18 cellular contexts compared by ENCODE assay signal in genomic region chr7:47241112-47242065, GRCh38.
DNase-seq lines count a peak whose midpoint lies in the region; ATAC-seq, FAIRE-seq and TF ChIP-seq lines count a peak whose summit lies in the region.
"Had no signal": no experiment of that assay in that cellular context is flagged by ENCODE, and none has a peak within 500 bp of the region (broad histone marks: within the 10 kb centered on the region; RNA-seq: fewer than 3 reads in every experiment).

No MANE protein-coding gene starts in this region.

- no peak for TF ChIP-seq POLR2A in HepG2 (IDR thresholded peaks at IDR 0.05; ENCODE audit: insufficient read depth in 1 of 2, low read depth in 2 of 2, low read length in 2 of 2)
- TF ChIP-seq POLR2A in endothelial cell of umbilical vein (IDR thresholded peaks at IDR 0.05; ENCODE audit: low read depth, low read length), result no peak

- H3K4ac ChIP-seq in mesenchymal stem cell (ENCODE audit: low read depth in 1 of 2, low read length in 2 of 2), result peak overlapping the region in 1 of 2 experiments; percentile 6

- POLR2A ChIA-PET in HepG2 (lab: Yijun Ruan, JAX) (no interaction called here), endothelial cell of umbilical vein (lab: Charles Lee) (interaction anchor here (0.7 kb wide), 1 partner anchor 585 kb away, joined by 4 read pairs; no protein-coding TSS in a partner anchor)

- no peaks in the 10 kb centered on the region for H4K20me1 ChIP-seq in HepG2 (ENCODE audit: insufficient read depth, low read length)
- H4K20me1 ChIP-seq in endothelial cell of umbilical vein (replicated peaks; ENCODE audit: control insufficient read depth, extremely low read depth, insufficient read depth, low read length), result no peaks in the 10 kb centered on the region

- DNase-seq in HepG2 (ENCODE audit: low spot score) (no peak), endothelial cell of umbilical vein (ENCODE audit: low read depth, low spot score) (peak; percentile 4), mesenchymal stem cell (peak; percentile 61), NCI-H1105 treated with DMSO at 0.1 percent for 48 hours (lab: John Stamatoyannopoulos, UW) (no peak), frontal cortex (ENCODE audit: low spot score in 2 of 2) (no peak)
- DNase-seq: CD4-positive, CD25-positive, alpha-beta regulatory T cell; DMS53; NCI-H1048; NCI-H345; NCI-H69 had no signal

- H3K9me3 Mint-ChIP-seq in activated T-helper 17 cell treated with anti-CD3 and anti-CD28 coated beads, Interleukin-2, amount 50 U/mL, for 72 hours, result no peaks in the 10 kb centered on the region
- H3K9me3 Mint-ChIP-seq: GM23338 had no signal

- no peaks in the 10 kb centered on the region for H3K27me3 Mint-ChIP-seq in activated T-helper 17 cell treated with anti-CD3 and anti-CD28 coated beads, Interleukin-2, amount 50 U/mL, for 72 hours

- H3K4me3 ChIP-seq in liver (ENCODE audit: low read depth in 1 of 3, low read length in 3 of 3) (no peak overlapping the region), HepG2 (replicated peaks in 1 of 3; ENCODE audit: insufficient read depth in 1 of 3, low read depth in 2 of 3, low read length in 3 of 3) (no peak overlapping the region), endothelial cell of umbilical vein (replicated peaks in 1 of 3; ENCODE audit: insufficient read depth in 1 of 3, low read depth in 1 of 3, low read length in 3 of 3) (no peak overlapping the region), mesenchymal stem cell (ENCODE audit: insufficient read depth in 1 of 2, low read depth in 1 of 2, low read length in 2 of 2) (no peak overlapping the region)
- H3K4me3 ChIP-seq: GM23338, K562 had no signal

- peak overlapping the region; percentile 33 to 79 for H2BK12ac ChIP-seq in mesenchymal stem cell (ENCODE audit: low read length in 2 of 2)

- TF ChIP-seq RAD21 in liver (IDR thresholded peaks at IDR 0.05) (no peak), HepG2 (CRISPR knock-in tag; IDR thresholded peaks at IDR 0.05) (no peak)

- no peak overlapping the region for H3K27ac Mint-ChIP-seq in activated T-helper 17 cell treated with anti-CD3 and anti-CD28 coated beads, Interleukin-2, amount 50 U/mL, for 72 hours
- H3K27ac Mint-ChIP-seq: CD4-positive, CD25-positive, alpha-beta regulatory T cell; GM23338 had no signal

- FAIRE-seq in HepG2 (lab: Jason Lieb, UNC) (no peak), endothelial cell of umbilical vein (lab: Jason Lieb, UNC) (no peak), frontal cortex (lab: Jason Lieb, UNC) (no peak)
- FAIRE-seq: G401.6, GM12892, GM19239, K562 had no signal

- H4K91ac ChIP-seq in mesenchymal stem cell (ENCODE audit: low read length), result no peak overlapping the region

- CTCF ChIA-PET in HepG2 (lab: Yijun Ruan, JAX; ENCODE audit: low intra/inter-chr PET ratio, low total read pairs) (no interaction called here), endothelial cell of umbilical vein (lab: Charles Lee) (interaction anchor here (1.0 kb wide), 1 partner anchor 13 kb away, joined by 4 read pairs; no protein-coding TSS in a partner anchor)

- no peaks in the 10 kb centered on the region for H3K36me3 ChIP-seq in liver (ENCODE audit: control insufficient read depth in 4 of 4, insufficient read depth in 3 of 4, low read depth in 1 of 4, low read length in 3 of 4)
- H3K36me3 ChIP-seq in HepG2 (replicated peaks in 1 of 2; ENCODE audit: control insufficient read depth in 1 of 2, insufficient read depth in 2 of 2, low read length in 2 of 2), result no peaks in the 10 kb centered on the region
- no peaks in the 10 kb centered on the region for H3K36me3 ChIP-seq in endothelial cell of umbilical vein (ENCODE audit: control insufficient read depth in 2 of 2, extremely low read depth in 1 of 2, insufficient read depth in 2 of 2, low read length in 2 of 2)
- H3K36me3 ChIP-seq in mesenchymal stem cell (ENCODE audit: control insufficient read depth in 1 of 2, insufficient read depth in 2 of 2, low read depth in 1 of 2, low read length in 2 of 2), result no peaks in the 10 kb centered on the region

- no peak overlapping the region for H2AFZ ChIP-seq in HepG2 (ENCODE audit: low read length)
- no peak overlapping the region for H2AFZ ChIP-seq in endothelial cell of umbilical vein (ENCODE audit: low read depth, low read length)
- no peak overlapping the region for H2AFZ ChIP-seq in mesenchymal stem cell (ENCODE audit: low read depth, low read length)
- H2AFZ ChIP-seq: GM23338 had no signal

- H2BK15ac ChIP-seq in mesenchymal stem cell (ENCODE audit: low read depth, poor library complexity, severe bottlenecking), result peak overlapping the region; percentile 31

- H4K8ac ChIP-seq in mesenchymal stem cell (ENCODE audit: low read length), result no peak overlapping the region

- H3K79me2 ChIP-seq in HepG2 (ENCODE audit: insufficient read depth, low read length), result no peaks in the 10 kb centered on the region
- no peaks in the 10 kb centered on the region for H3K79me2 ChIP-seq in endothelial cell of umbilical vein (ENCODE audit: control insufficient read depth, insufficient read depth, low read length)

- BruUV-seq in HepG2 (replicated peaks; lab: Mats Ljungman, UMichigan) (no TSS peak), endothelial cell of umbilical vein (replicated peaks; lab: Mats Ljungman, UMichigan) (no TSS peak)

- H3K27ac ChIP-seq in liver (ENCODE audit: low read depth in 1 of 2, low read length in 2 of 2) (no peak overlapping the region), HepG2 (ENCODE audit: extremely low read length, insufficient read depth, low read length) (no peak overlapping the region), endothelial cell of umbilical vein (ENCODE audit: insufficient read depth, low read depth, low read length) (no peak overlapping the region), mesenchymal stem cell (ENCODE audit: low read length, poor library complexity, severe bottlenecking) (no peak overlapping the region)

- no peak overlapping the region for H3K9ac ChIP-seq in liver (ENCODE audit: low read depth in 1 of 2, low read length in 2 of 2)
- H3K9ac ChIP-seq in HepG2 (ENCODE audit: insufficient read depth, low read depth, low read length), result no peak overlapping the region
- H3K9ac ChIP-seq in endothelial cell of umbilical vein (replicated peaks; ENCODE audit: extremely low read depth, insufficient read depth, low read length), result no peak overlapping the region
- H3K9ac ChIP-seq in mesenchymal stem cell (ENCODE audit: low read length), result no peak overlapping the region

- no peak overlapping the region for H3K14ac ChIP-seq in mesenchymal stem cell (ENCODE audit: low read length in 2 of 2)

- no peak for TF ChIP-seq CTCF in liver (IDR thresholded peaks at IDR 0.05; ENCODE audit: low read depth, low read length, missing input control)
- TF ChIP-seq CTCF in HepG2 (CRISPR knock-in tag; IDR thresholded peaks at IDR 0.05), result no peak
- TF ChIP-seq CTCF in endothelial cell of umbilical vein (IDR thresholded peaks at IDR 0.05; ENCODE audit: extremely low read depth in 1 of 2, insufficient read depth in 1 of 2, low read depth in 1 of 2, low read length in 2 of 2), result no peak

- no peak overlapping the region for H3K23ac ChIP-seq in mesenchymal stem cell (ENCODE audit: low read length in 2 of 2)

- no peaks in the 10 kb centered on the region for H3K9me3 ChIP-seq in liver (ENCODE audit: control insufficient read depth in 4 of 4, low read length in 3 of 4)
- no peaks in the 10 kb centered on the region for H3K9me3 ChIP-seq in HepG2 (ENCODE audit: low read length)
- no peaks in the 10 kb centered on the region for H3K9me3 ChIP-seq in endothelial cell of umbilical vein (replicated peaks; ENCODE audit: control insufficient read depth, insufficient read depth, low read length)
- no peaks in the 10 kb centered on the region for H3K9me3 ChIP-seq in mesenchymal stem cell (ENCODE audit: control insufficient read depth, low read length)

- H3K18ac ChIP-seq in mesenchymal stem cell (ENCODE audit: low read depth in 1 of 2, low read length in 2 of 2), result peak overlapping the region; percentile 28 to 38

- H2AK5ac ChIP-seq in mesenchymal stem cell (ENCODE audit: low read length, severe bottlenecking), result no peak overlapping the region

- no peak for TF ChIP-seq EP300 in HepG2 (IDR thresholded peaks at IDR 0.05; ENCODE audit: low read depth in 2 of 2, low read length in 2 of 2)
- no peak for TF ChIP-seq EP300 in HepG2 (CRISPR knock-in tag; IDR thresholded peaks at IDR 0.05; ENCODE audit: borderline replicate concordance)

- H3K4me2 ChIP-seq in HepG2 (ENCODE audit: low read depth, low read length), result no peak overlapping the region
- no peak overlapping the region for H3K4me2 ChIP-seq in endothelial cell of umbilical vein (ENCODE audit: insufficient read depth, low read length)
- H3K4me2 ChIP-seq in mesenchymal stem cell (ENCODE audit: low read length, poor library complexity, severe bottlenecking), result no peak overlapping the region
- H3K4me2 ChIP-seq: GM23338 had no signal

- H3K79me1 ChIP-seq in mesenchymal stem cell (replicated peaks; ENCODE audit: low read length, poor library complexity, severe bottlenecking), result no peaks in the 10 kb centered on the region

- H3K36me3 Mint-ChIP-seq in activated T-helper 17 cell treated with anti-CD3 and anti-CD28 coated beads, Interleukin-2, amount 50 U/mL, for 72 hours (ENCODE audit: low read depth), result no peaks in the 10 kb centered on the region
- H3K36me3 Mint-ChIP-seq: CD4-positive, CD25-positive, alpha-beta regulatory T cell had no signal

- no peaks in the 10 kb centered on the region for H3K4me1 Mint-ChIP-seq in activated T-helper 17 cell treated with anti-CD3 and anti-CD28 coated beads, Interleukin-2, amount 50 U/mL, for 72 hours
- H3K4me1 Mint-ChIP-seq: CD4-positive, CD25-positive, alpha-beta regulatory T cell; GM23338 had no signal

- in situ Hi-C loops in HepG2 (cut with HindIII; ENCODE audit: extremely low pct_ligation_motif_present, low pct_unique_long_range_greater_than_20kb), result no loop called here

- no peak overlapping the region for H3K4me3 Mint-ChIP-seq in activated T-helper 17 cell treated with anti-CD3 and anti-CD28 coated beads, Interleukin-2, amount 50 U/mL, for 72 hours
- H3K4me3 Mint-ChIP-seq: CD4-positive, CD25-positive, alpha-beta regulatory T cell; GM23338 had no signal

- no peaks in the 10 kb centered on the region for H3K27me3 ChIP-seq in liver (ENCODE audit: control insufficient read depth in 4 of 4, insufficient read depth in 4 of 4, low read length in 3 of 4)
- peaks cover 0 to 18% of the 10 kb centered on the region in 2 experiments; a peak in 3 of 5 replicates for H3K27me3 ChIP-seq in HepG2 (ENCODE audit: control insufficient read depth in 1 of 2, insufficient read depth in 2 of 2, low read length in 2 of 2)
- peaks cover 1 to 9% of the 10 kb centered on the region in 2 experiments for H3K27me3 ChIP-seq in endothelial cell of umbilical vein (ENCODE audit: control insufficient read depth in 2 of 2, insufficient read depth in 2 of 2, low read length in 2 of 2)
- peaks cover 0 to 20% of the 10 kb centered on the region in 2 experiments for H3K27me3 ChIP-seq in mesenchymal stem cell (ENCODE audit: control insufficient read depth in 1 of 2, insufficient read depth in 1 of 2, low read length in 2 of 2)

- no peaks in the 10 kb centered on the region for H3K4me1 ChIP-seq in liver (ENCODE audit: control insufficient read depth in 4 of 4, insufficient read depth in 4 of 4, low read length in 3 of 4)
- peaks cover 8% of the 10 kb centered on the region; the same call in 1 of the 2 replicates for H3K4me1 ChIP-seq in HepG2 (ENCODE audit: insufficient read depth, low read length)
- H3K4me1 ChIP-seq in endothelial cell of umbilical vein (ENCODE audit: control insufficient read depth, extremely low read depth, insufficient read depth, low read length), result no peaks in the 10 kb centered on the region
- peaks cover 1% of the 10 kb centered on the region for H3K4me1 ChIP-seq in mesenchymal stem cell (ENCODE audit: control insufficient read depth, insufficient read depth, low read depth, low read length)

- intact Hi-C loops in HepG2 (cut with micrococcal nuclease; ENCODE audit: unreplicated experiment), result no loop called here
- intact Hi-C loops in endothelial cell of umbilical vein (cut with micrococcal nuclease), result no loop called here

- no peak overlapping the region for H2BK120ac ChIP-seq in mesenchymal stem cell (ENCODE audit: low read depth, low read length)

- dilution Hi-C loops in endothelial cell of umbilical vein (cut with MboI; ENCODE audit: extremely low pct_ligation_motif_present, low sequenced_read_pairs), result no loop called here

- no peak for ATAC-seq in HepG2
- no peak for ATAC-seq in GM19328 (IDR thresholded peaks at IDR 0.05; ENCODE audit: unreplicated experiment)
- ATAC-seq in activated T-helper 17 cell treated with anti-CD3 and anti-CD28 coated beads, Interleukin-2, amount 50 U/mL, for 72 hours (replicated peaks), result no peak
- ATAC-seq: GM23338, K562 had no signal

- H3K9me1 ChIP-seq in endothelial cell of umbilical vein (replicated peaks; ENCODE audit: control insufficient read depth, extremely low read depth, insufficient read depth, low read length), result no peaks in the 10 kb centered on the region

- 76% methylated on average over 10 of the region's 10 CpGs for WGBS in liver
- 53% methylated on average over 9 of the region's 10 CpGs for WGBS in HepG2 (ENCODE audit: low lambda C conversion rate)
- WGBS in mesenchymal stem cell, result 78% methylated on average over 10 of the region's 10 CpGs

- H2BK5ac ChIP-seq in mesenchymal stem cell (ENCODE audit: low read depth, low read length, poor library complexity, severe bottlenecking), result no peak overlapping the region

Comparison
In these comparisons a context has a peak if more than half of its experiments do, and no peak if none do; other contexts are left out.
1. DNase-seq: peak in endothelial cell of umbilical vein (single experiment) and mesenchymal stem cell (single experiment); none in HepG2 (single experiment), NCI-H1105 treated with DMSO at 0.1 percent for 48 hours (single experiment) and frontal cortex (0 of 2).